16 cellular contexts compared by ENCODE assay signal in genomic region chr9:76114144-76114543, GRCh38.
"Had no signal": no experiment of that assay in that cellular context is flagged by ENCODE, and none has a peak within 500 bp of the region (broad histone marks: within the 10 kb centered on the region; RNA-seq: fewer than 3 reads in every experiment).

No MANE protein-coding gene starts in this region.

- H3K4me1 Mint-ChIP-seq: activated B cell treated with CpG ODN at 0.5 μM for 24 hours had no signal

- ATAC-seq: activated naive CD4-positive, alpha-beta T cell treated with anti-CD3 and anti-CD28 coated beads, Interleukin-2, amount 50 U/mL, for 72 hours; sciatic nerve had no signal

- H3K4me3 Mint-ChIP-seq: activated B cell treated with CpG ODN at 0.5 μM for 24 hours; T-helper 1 cell treated with Interleukin-12 subunit alpha and Interleukin-12 subunit beta and Interleukin-4 antibody, amounts not matched to agents 30 μg/mL and 1 μg/mL, for 36 hours had no signal

- H3K4me3 ChIP-seq: cardiac muscle cell, heart right ventricle, upper lobe of left lung had no signal

- H3K27ac Mint-ChIP-seq: activated B cell treated with CpG ODN at 0.5 μM for 24 hours; activated T-helper 2 cell treated with anti-CD3 and anti-CD28 coated beads, Interferon-gamma antibody, Interleukin-2, Interleukin-4, amounts not matched to agents 10 μg/mL and 5 μg/mL and 100 μg/mL, durations not matched to agents 14 hours and 24 hours and 36 hours; T-helper 1 cell treated with Interleukin-12 subunit alpha and Interleukin-12 subunit beta and Interleukin-4 antibody, amounts not matched to agents 30 μg/mL and 1 μg/mL, for 36 hours had no signal

- H3K27me3 Mint-ChIP-seq: activated B cell treated with CpG ODN at 0.5 μM for 24 hours had no signal

- H3K9me3 Mint-ChIP-seq: activated B cell treated with CpG ODN at 0.5 μM for 24 hours; activated naive CD4-positive, alpha-beta T cell treated with anti-CD3 and anti-CD28 coated beads, Interleukin-2, amount 50 U/mL, for 72 hours; activated T-helper 2 cell treated with anti-CD3 and anti-CD28 coated beads, Interferon-gamma antibody, Interleukin-2, Interleukin-4, amounts not matched to agents 10 μg/mL and 5 μg/mL and 100 μg/mL, durations not matched to agents 14 hours and 24 hours and 36 hours; T-helper 1 cell treated with Interleukin-12 subunit alpha and Interleukin-12 subunit beta and Interleukin-4 antibody, amounts not matched to agents 30 μg/mL and 1 μg/mL, for 36 hours had no signal

- DNase-seq: activated B cell treated with CpG ODN at 0.5 μM for 24 hours; activated CD4-positive, alpha-beta T cell treated with anti-CD3 and anti-CD28 coated beads, Interleukin-2, amount 50 U/mL, for 1 hour; amygdala; effector CD4-positive, alpha-beta T cell; foreskin melanocyte; heart right ventricle; kidney; mesendoderm; stimulated activated CD4-positive, alpha-beta T cell treated with anti-CD3 and anti-CD28 coated beads, Interleukin-12 subunit alpha, Interleukin-12 subunit beta, amount 100 ng/mL, for 4 hours; stimulated activated naive CD4-positive, alpha-beta T cell treated with Interleukin-2 at 50 U/mL for 16 hours; upper lobe of left lung had no signal
